Comparison of ENCODE assay signal across 16 cellular contexts in the genomic region with DNA sequence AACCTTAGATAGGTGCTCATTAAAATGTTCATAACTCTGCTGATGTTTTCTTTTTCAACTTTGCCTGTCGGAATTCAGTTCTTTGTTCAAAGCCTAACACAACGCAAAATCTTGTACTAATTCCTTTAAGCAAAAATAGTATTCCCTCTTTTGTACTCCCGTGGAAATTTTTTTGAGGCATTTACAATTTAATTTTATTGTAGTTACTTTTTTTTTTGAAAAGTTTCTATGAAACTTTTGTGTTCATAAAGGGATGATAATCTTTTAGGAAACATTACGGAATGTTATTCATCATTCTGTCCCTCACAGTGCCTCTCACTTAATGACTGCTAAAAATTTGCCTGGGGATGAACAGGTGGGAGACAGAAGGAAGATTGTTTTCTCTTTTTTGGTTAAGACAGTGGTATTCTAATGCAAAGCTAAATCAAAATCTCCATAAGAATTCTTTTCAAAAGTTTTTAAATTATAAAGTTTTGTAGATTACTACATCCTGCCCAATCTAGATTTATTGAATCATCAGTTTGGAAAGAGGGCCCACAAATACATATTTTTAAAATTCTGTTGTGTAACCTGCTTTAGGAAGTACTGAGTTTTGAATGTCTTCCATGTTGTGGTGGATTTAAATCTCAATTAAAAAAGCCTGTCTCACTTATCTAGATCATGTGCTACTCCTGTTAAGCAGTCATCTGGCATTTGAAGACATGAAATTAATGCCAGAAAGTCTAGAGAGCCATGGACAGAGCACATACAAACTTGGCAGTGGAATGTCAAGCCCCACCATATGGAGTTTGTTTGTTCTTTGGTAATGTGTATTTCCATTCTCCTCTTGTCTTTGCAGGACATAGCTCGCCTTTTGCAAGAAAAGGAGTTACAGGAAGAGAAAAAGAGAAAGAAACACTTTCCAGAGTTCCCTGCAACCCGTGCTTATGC.
DNase-seq lines count a peak whose midpoint lies in the region; ATAC-seq, FAIRE-seq and TF ChIP-seq lines count a peak whose summit lies in the region.
"Had no signal": no experiment of that assay in that cellular context is flagged by ENCODE, and none has a peak within 500 bp of the region (broad histone marks: within the 10 kb centered on the region; RNA-seq: fewer than 3 reads in every experiment).

No MANE protein-coding gene starts in this region.

- no peaks in the 10 kb centered on the region for H3K27me3 Mint-ChIP-seq in nephron progenitor cell (ENCODE audit: low read depth, poor library complexity)
- H3K27me3 Mint-ChIP-seq: brain had no signal

- no peaks in the 10 kb centered on the region for H3K4me1 Mint-ChIP-seq in nephron progenitor cell
- H3K4me1 Mint-ChIP-seq: brain had no signal

- H3K27ac Mint-ChIP-seq in nephron progenitor cell, result peak overlapping the region; percentile 81

- H3K36me3 Mint-ChIP-seq in nephron progenitor cell (ENCODE audit: low read depth), result peaks cover 40% of the 10 kb centered on the region

- TF ChIP-seq CTCF in nephron progenitor cell (IDR thresholded peaks at IDR 0.05), result no peak

- no peak overlapping the region for H3K4me3 Mint-ChIP-seq in nephron progenitor cell
- H3K4me3 Mint-ChIP-seq: brain had no signal

- DNase-seq in NCI-H446 (lab: John Stamatoyannopoulos, UW), result peak; percentile 21 to 84
- DNase-seq in fibroblast of gingiva (ENCODE audit: low read depth), result peak; percentile 95
- no peak for DNase-seq in nephron progenitor cell
- DNase-seq in NCI-H774 (lab: John Stamatoyannopoulos, UW), result no peak
- no peak for DNase-seq in DMS114 treated with DMSO at 0.1 percent for 48 hours (lab: John Stamatoyannopoulos, UW; ENCODE audit: unreplicated experiment)
- no peak for DNase-seq in stimulated activated CD4-positive, alpha-beta T cell treated with anti-CD3 and anti-CD28 coated beads, Interleukin-15, amount 100 ng/mL, for 24 hours
- DNase-seq: activated naive CD4-positive, alpha-beta T cell treated with Interleukin-2 at 50 U/mL for 16 hours; effector CD8-positive, alpha-beta T cell; mucosa of descending colon; NCI-H1694; stimulated activated naive CD4-positive, alpha-beta T cell treated with Interleukin-2 at 50 U/mL for 16 hours had no signal

- FAIRE-seq in G401.6 (lab: Jason Lieb, UNC), result peak; percentile 17
- FAIRE-seq: keratinocyte had no signal

- no peaks in the 10 kb centered on the region for H3K9me3 Mint-ChIP-seq in nephron progenitor cell
- H3K9me3 Mint-ChIP-seq: brain had no signal

- ATAC-seq in HG02885 (IDR thresholded peaks at IDR 0.05; ENCODE audit: poor library complexity, unreplicated experiment), result no peak
- ATAC-seq: activated CD4-positive, CD25-positive, alpha-beta regulatory T cell treated with anti-CD3 and anti-CD28 coated beads, Interleukin-2, amount 50 U/mL, for 24 hours; mucosa of descending colon had no signal

Comparison
In these comparisons a context has a peak if more than half of its experiments do, and no peak if none do; other contexts are left out.
1. DNase-seq: peak in NCI-H446 (2 of 2) and fibroblast of gingiva (single experiment); none in nephron progenitor cell (single experiment), NCI-H774 (single experiment), DMS114 treated with DMSO at 0.1 percent for 48 hours (single experiment) and stimulated activated CD4-positive, alpha-beta T cell treated with anti-CD3 and anti-CD28 coated beads, Interleukin-15, amount 100 ng/mL, for 24 hours (single experiment).